Comparison of ENCODE assay signal across 9 cellular contexts in the genomic region with DNA sequence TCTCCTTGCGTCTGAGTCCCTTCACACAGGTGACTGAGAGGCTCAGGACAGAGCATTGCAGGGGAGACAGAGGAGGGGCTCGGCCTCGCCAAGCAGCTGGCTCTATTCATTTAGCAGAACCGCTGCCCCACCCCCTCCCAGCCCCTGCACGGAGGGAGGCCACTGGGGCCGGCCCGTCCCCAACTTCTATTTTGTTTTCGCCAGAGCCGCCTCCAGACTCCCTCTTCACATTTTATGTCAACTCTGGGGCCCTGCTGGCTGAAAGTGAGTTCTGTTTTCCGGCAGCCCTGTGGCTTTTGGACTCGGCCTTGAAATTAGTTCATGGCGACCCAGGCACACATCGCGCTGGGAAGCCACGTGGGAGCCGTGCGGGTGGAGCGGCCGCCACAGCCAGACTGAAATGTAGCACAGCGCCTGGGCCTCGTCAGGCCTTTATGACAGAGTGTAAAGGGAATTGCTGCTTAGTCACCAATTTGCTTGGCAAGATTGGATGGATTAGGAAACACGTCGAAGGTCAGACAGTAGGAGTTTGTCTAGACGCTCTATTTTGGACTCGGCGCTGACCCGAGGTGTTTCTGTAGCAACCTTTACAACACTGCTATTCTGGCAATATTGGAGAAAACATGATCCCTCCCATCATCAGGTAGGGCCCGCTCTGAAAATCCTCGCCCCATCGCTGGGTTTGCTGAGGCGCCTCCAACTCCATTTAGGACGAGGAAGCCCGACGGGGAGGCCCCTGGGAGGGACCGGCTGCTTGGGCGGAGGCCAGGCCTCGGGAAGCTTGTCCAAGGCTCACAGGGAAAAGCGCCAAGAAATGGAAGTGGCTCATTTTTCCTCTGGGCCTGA.
DNase-seq lines count a peak whose midpoint lies in the region; ATAC-seq and TF ChIP-seq lines count a peak whose summit lies in the region.
"Had no signal": no experiment of that assay in that cellular context is flagged by ENCODE, and none has a peak within 500 bp of the region (broad histone marks: within the 10 kb centered on the region; RNA-seq: fewer than 3 reads in every experiment).

No MANE protein-coding gene starts in this region.

- no peaks in the 10 kb centered on the region for H3K9me3 ChIP-seq in BE2C

- no peaks in the 10 kb centered on the region for H3K27me3 ChIP-seq in BE2C

- H3K9me3 Mint-ChIP-seq in activated CD8-positive, alpha-beta memory T cell treated with anti-CD3 and anti-CD28 coated beads, Interleukin-2, amount 10 ng/mL, durations not matched to agents 7 days and 5 days (ENCODE audit: low read depth) = peaks cover 2% of the 10 kb centered on the region

- ATAC-seq in omental fat pad (ENCODE audit: low FRiP score) (peak; percentile 95), GM21825 (IDR thresholded peaks at IDR 0.05; ENCODE audit: unreplicated experiment) (no peak)
- ATAC-seq in activated CD8-positive, alpha-beta memory T cell treated with anti-CD3 and anti-CD28 coated beads, Interleukin-2, amount 10 ng/mL, durations not matched to agents 7 days and 5 days = no peak

- no peak overlapping the region for H3K4me3 Mint-ChIP-seq in activated CD8-positive, alpha-beta memory T cell treated with anti-CD3 and anti-CD28 coated beads, Interleukin-2, amount 10 ng/mL, durations not matched to agents 7 days and 5 days

- CTCF ChIA-PET in activated CD8-positive, alpha-beta memory T cell treated with anti-CD3 and anti-CD28 coated beads, Interleukin-2, amount 10 ng/mL, durations not matched to agents 7 days and 5 days (lab: Charles Lee) = no interaction called here

- no peak overlapping the region for H3K4me3 ChIP-seq in BE2C (ENCODE audit: low read depth, low read length)

- H3K36me3 ChIP-seq in BE2C = no peaks in the 10 kb centered on the region

- H3K4me1 ChIP-seq in BE2C = no peaks in the 10 kb centered on the region

- H3K27ac Mint-ChIP-seq in activated CD8-positive, alpha-beta memory T cell treated with anti-CD3 and anti-CD28 coated beads, Interleukin-2, amount 10 ng/mL, durations not matched to agents 7 days and 5 days = no peak overlapping the region

- H3K36me3 Mint-ChIP-seq in activated CD8-positive, alpha-beta memory T cell treated with anti-CD3 and anti-CD28 coated beads, Interleukin-2, amount 10 ng/mL, durations not matched to agents 7 days and 5 days = peaks cover 1% of the 10 kb centered on the region

- DNase-seq in AG20443 (ENCODE audit: low spot score) (peak; percentile 93), RPMI7951 (ENCODE audit: low read depth) (peak; percentile 51), globus pallidus (ENCODE audit: low spot score) (peak; percentile 29), omental fat pad (ENCODE audit: low spot score) (peak; percentile 54), BE2C (no peak)
- DNase-seq in activated effector memory CD4-positive, alpha-beta T cell treated with Interleukin-2 at 50 U/mL for 16 hours = no peak
- no peak for DNase-seq in activated CD8-positive, alpha-beta memory T cell treated with anti-CD3 and anti-CD28 coated beads, Interleukin-2, amount 10 ng/mL, durations not matched to agents 7 days and 5 days
- DNase-seq: SHP77 treated with DMSO at 0.1 percent for 48 hours had no signal

- no peak for TF ChIP-seq CTCF in omental fat pad (IDR thresholded peaks at IDR 0.05)
- no peak for TF ChIP-seq CTCF in BE2C (IDR thresholded peaks at IDR 0.05; ENCODE audit: low read depth, low read length)

- peaks cover 19% of the 10 kb centered on the region for H3K27me3 Mint-ChIP-seq in activated CD8-positive, alpha-beta memory T cell treated with anti-CD3 and anti-CD28 coated beads, Interleukin-2, amount 10 ng/mL, durations not matched to agents 7 days and 5 days

- peaks cover 2% of the 10 kb centered on the region for H3K4me1 Mint-ChIP-seq in activated CD8-positive, alpha-beta memory T cell treated with anti-CD3 and anti-CD28 coated beads, Interleukin-2, amount 10 ng/mL, durations not matched to agents 7 days and 5 days

Comparison
In these comparisons a context has a peak if more than half of its experiments do, and no peak if none do; other contexts are left out.
1. DNase-seq: peak in AG20443 (single experiment), RPMI7951 (single experiment), globus pallidus (single experiment) and omental fat pad (single experiment); none in activated effector memory CD4-positive, alpha-beta T cell treated with Interleukin-2 at 50 U/mL for 16 hours (single experiment), activated CD8-positive, alpha-beta memory T cell treated with anti-CD3 and anti-CD28 coated beads, Interleukin-2, amount 10 ng/mL, durations not matched to agents 7 days and 5 days (single experiment) and BE2C (single experiment).